Comparison of ENCODE assay signal across 1 cellular context in the genomic region with DNA sequence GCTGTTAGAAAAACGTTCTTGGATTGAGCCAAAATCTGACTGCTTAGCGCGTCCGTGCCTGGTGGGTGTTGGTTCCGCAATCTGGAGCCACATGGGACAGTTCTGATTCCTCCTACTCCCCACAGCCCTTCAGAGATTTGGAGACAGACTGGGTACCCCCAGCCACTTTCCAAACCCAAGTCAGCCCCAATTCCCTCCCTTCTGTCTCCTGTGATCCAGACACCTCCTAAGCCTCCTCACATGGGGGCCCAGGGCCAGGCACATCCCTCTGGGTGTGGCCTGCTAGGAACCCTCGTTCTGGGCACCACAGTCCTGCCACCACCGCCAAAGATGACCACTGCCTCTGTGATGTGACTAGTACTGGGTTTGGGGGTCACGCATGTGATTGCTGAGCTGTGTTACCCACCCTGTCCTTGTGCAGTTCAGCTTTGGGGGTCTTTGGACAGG.
TF ChIP-seq lines count a peak whose summit lies in the region.

No MANE protein-coding gene starts in this region.

TF ChIP-seq in WTC11, 78 proteins besides CTCF, POLR2A, EP300 and RAD21:
- TF ChIP-seq, protein P1, sequence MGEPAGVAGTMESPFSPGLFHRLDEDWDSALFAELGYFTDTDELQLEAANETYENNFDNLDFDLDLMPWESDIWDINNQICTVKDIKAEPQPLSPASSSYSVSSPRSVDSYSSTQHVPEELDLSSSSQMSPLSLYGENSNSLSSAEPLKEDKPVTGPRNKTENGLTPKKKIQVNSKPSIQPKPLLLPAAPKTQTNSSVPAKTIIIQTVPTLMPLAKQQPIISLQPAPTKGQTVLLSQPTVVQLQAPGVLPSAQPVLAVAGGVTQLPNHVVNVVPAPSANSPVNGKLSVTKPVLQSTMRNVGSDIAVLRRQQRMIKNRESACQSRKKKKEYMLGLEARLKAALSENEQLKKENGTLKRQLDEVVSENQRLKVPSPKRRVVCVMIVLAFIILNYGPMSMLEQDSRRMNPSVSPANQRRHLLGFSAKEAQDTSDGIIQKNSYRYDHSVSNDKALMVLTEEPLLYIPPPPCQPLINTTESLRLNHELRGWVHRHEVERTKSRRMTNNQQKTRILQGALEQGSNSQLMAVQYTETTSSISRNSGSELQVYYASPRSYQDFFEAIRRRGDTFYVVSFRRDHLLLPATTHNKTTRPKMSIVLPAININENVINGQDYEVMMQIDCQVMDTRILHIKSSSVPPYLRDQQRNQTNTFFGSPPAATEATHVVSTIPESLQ (CRISPR knock-in tag; IDR thresholded peaks at IDR 0.05) = no peak
- TF ChIP-seq GABPB1 (CRISPR knock-in tag; IDR thresholded peaks at IDR 0.05) = no peak
- TF ChIP-seq, protein P2, sequence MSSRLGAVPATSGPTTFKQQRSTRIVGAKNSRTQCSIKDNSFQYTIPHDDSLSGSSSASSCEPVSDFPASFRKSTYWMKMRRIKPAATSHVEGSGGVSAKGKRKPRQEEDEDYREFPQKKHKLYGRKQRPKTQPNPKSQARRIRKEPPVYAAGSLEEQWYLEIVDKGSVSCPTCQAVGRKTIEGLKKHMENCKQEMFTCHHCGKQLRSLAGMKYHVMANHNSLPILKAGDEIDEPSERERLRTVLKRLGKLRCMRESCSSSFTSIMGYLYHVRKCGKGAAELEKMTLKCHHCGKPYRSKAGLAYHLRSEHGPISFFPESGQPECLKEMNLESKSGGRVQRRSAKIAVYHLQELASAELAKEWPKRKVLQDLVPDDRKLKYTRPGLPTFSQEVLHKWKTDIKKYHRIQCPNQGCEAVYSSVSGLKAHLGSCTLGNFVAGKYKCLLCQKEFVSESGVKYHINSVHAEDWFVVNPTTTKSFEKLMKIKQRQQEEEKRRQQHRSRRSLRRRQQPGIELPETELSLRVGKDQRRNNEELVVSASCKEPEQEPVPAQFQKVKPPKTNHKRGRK (CRISPR knock-in tag; IDR thresholded peaks at IDR 0.05; ENCODE audit: borderline replicate concordance) = no peak
- TF ChIP-seq, protein P3, sequence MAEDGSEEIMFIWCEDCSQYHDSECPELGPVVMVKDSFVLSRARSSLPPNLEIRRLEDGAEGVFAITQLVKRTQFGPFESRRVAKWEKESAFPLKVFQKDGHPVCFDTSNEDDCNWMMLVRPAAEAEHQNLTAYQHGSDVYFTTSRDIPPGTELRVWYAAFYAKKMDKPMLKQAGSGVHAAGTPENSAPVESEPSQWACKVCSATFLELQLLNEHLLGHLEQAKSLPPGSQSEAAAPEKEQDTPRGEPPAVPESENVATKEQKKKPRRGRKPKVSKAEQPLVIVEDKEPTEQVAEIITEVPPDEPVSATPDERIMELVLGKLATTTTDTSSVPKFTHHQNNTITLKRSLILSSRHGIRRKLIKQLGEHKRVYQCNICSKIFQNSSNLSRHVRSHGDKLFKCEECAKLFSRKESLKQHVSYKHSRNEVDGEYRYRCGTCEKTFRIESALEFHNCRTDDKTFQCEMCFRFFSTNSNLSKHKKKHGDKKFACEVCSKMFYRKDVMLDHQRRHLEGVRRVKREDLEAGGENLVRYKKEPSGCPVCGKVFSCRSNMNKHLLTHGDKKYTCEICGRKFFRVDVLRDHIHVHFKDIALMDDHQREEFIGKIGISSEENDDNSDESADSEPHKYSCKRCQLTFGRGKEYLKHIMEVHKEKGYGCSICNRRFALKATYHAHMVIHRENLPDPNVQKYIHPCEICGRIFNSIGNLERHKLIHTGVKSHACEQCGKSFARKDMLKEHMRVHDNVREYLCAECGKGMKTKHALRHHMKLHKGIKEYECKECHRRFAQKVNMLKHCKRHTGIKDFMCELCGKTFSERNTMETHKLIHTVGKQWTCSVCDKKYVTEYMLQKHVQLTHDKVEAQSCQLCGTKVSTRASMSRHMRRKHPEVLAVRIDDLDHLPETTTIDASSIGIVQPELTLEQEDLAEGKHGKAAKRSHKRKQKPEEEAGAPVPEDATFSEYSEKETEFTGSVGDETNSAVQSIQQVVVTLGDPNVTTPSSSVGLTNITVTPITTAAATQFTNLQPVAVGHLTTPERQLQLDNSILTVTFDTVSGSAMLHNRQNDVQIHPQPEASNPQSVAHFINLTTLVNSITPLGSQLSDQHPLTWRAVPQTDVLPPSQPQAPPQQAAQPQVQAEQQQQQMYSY (CRISPR knock-in tag; IDR thresholded peaks at IDR 0.05) = no peak
- TF ChIP-seq TP53 (CRISPR knock-in tag; IDR thresholded peaks at IDR 0.05) = no peak
- no peak for TF ChIP-seq RELA (CRISPR knock-in tag; IDR thresholded peaks at IDR 0.05; ENCODE audit: borderline replicate concordance)
- no peak for TF ChIP-seq ZNF219 (CRISPR knock-in tag; IDR thresholded peaks at IDR 0.05; ENCODE audit: borderline replicate concordance)
- no peak for TF ChIP-seq SMAD4 (CRISPR knock-in tag; IDR thresholded peaks at IDR 0.05)
- TF ChIP-seq, protein P4, sequence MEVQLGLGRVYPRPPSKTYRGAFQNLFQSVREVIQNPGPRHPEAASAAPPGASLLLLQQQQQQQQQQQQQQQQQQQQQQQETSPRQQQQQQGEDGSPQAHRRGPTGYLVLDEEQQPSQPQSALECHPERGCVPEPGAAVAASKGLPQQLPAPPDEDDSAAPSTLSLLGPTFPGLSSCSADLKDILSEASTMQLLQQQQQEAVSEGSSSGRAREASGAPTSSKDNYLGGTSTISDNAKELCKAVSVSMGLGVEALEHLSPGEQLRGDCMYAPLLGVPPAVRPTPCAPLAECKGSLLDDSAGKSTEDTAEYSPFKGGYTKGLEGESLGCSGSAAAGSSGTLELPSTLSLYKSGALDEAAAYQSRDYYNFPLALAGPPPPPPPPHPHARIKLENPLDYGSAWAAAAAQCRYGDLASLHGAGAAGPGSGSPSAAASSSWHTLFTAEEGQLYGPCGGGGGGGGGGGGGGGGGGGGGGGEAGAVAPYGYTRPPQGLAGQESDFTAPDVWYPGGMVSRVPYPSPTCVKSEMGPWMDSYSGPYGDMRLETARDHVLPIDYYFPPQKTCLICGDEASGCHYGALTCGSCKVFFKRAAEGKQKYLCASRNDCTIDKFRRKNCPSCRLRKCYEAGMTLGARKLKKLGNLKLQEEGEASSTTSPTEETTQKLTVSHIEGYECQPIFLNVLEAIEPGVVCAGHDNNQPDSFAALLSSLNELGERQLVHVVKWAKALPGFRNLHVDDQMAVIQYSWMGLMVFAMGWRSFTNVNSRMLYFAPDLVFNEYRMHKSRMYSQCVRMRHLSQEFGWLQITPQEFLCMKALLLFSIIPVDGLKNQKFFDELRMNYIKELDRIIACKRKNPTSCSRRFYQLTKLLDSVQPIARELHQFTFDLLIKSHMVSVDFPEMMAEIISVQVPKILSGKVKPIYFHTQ (CRISPR knock-in tag; IDR thresholded peaks at IDR 0.05) = no peak
TF ChIP-seq in WTC11: peak in this region for 0.
